In genomic region chr17:14372905-14373559, GRCh38 we compare ENCODE assay signal across 1 cellular context.
TF ChIP-seq lines count a peak whose summit lies in the region.

No MANE protein-coding gene starts in this region.

TF ChIP-seq in GM23338, 12 proteins besides CTCF, POLR2A, EP300 and RAD21 (continued from another document):
- TF ChIP-seq ZNF462 (CRISPR knock-in tag; IDR thresholded peaks at IDR 0.05), result no peak
- TF ChIP-seq ZNF114 (CRISPR knock-in tag; IDR thresholded peaks at IDR 0.05), result no peak
- no peak for TF ChIP-seq CREB1 (CRISPR knock-in tag; IDR thresholded peaks at IDR 0.05; ENCODE audit: low read depth)
- no peak for TF ChIP-seq ZNF331 (CRISPR knock-in tag; IDR thresholded peaks at IDR 0.05; ENCODE audit: low read depth)
- TF ChIP-seq JUNB (IDR thresholded peaks at IDR 0.05; ENCODE audit: unreplicated experiment), result no peak
- no peak for TF ChIP-seq STAT1 (IDR thresholded peaks at IDR 0.05; ENCODE audit: unreplicated experiment)
- no peak for TF ChIP-seq REST (IDR thresholded peaks at IDR 0.05; ENCODE audit: unreplicated experiment)
TF ChIP-seq in GM23338: peak in this region for 0.
